14 cellular contexts compared by ENCODE assay signal in the genomic region with DNA sequence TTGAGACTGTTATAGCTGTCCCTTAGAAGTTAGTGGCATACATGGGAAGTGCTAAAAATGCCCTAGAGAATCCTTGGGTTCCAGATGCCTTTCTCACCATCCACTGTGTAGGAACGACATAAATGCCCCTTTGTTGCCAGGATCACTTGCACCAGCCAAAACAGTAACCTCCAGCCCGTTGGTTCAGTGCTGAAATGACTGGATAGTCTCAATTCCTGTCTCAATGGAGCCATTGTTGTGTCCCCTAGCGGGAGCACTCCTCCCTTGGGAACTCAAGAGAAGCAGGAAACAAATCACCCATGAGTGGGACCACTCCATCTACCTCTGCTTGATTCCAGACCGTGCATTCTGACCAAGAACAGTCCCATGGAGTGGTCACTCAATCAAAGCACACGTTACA. TPM values are rescaled to one million over a fixed set of nuclear protein-coding genes. Genes with fewer than 3 reads are reported as not detected.
DNase-seq lines count a peak whose midpoint lies in the region; ATAC-seq and TF ChIP-seq lines count a peak whose summit lies in the region.
"Had no signal": no experiment of that assay in that cellular context is flagged by ENCODE, and none has a peak within 500 bp of the region (broad histone marks: within the 10 kb centered on the region; RNA-seq: fewer than 3 reads in every experiment).

No MANE protein-coding gene starts in this region.

- in situ Hi-C loops in GM13976 (cut with MboI; ENCODE audit: low sequenced_read_pairs, unreplicated experiment): no loop called here

- H3K27ac ChIP-seq in caudate nucleus (ENCODE audit: low read depth, low read length): no peak overlapping the region
- H3K27ac ChIP-seq: RWPE1, SJSA1 had no signal

- ATAC-seq in GM19351 (IDR thresholded peaks at IDR 0.05; ENCODE audit: unreplicated experiment): no peak

- no peak for TF ChIP-seq CTCF in GM13976 (IDR thresholded peaks at IDR 0.05; ENCODE audit: borderline replicate concordance, control extremely low read depth, extremely low read depth, insufficient read depth, missing control alignments)

- intact Hi-C loops in posterior cingulate gyrus (cut with DNase I): no loop called here

- DNase-seq in COLO829 (ENCODE audit: low spot score) (peak; percentile 82), caudate nucleus (lab: John Stamatoyannopoulos, UW) (peak in 49 of 61 donors; percentile 2 to 77 (median 41)), islet precursor cell (peak; percentile 66), posterior cingulate gyrus (peak in 6 of 10 donors; percentile 17 to 74 (median 44)), GM13976 (ENCODE audit: low spot score) (no peak), cerebellum (ENCODE audit: low spot score) (no peak), NCI-H1417 (lab: John Stamatoyannopoulos, UW) (no peak)
- DNase-seq: EL, NCI-H1417 treated with DMSO at 0.1 percent for 48 hours, NCI-H2029 treated with DMSO at 0.1 percent for 48 hours, NCI-H524 had no signal

RNA-seq across cellular contexts. Expression of a gene that starts 23.1 kb away (rescaled TPM):
- total RNA-seq in cerebellum: 62.5 TPM

Comparison
In these comparisons a context has a peak if more than half of its experiments do, and no peak if none do; other contexts are left out.
1. DNase-seq: peak in COLO829 (single experiment), caudate nucleus (49 of 61), islet precursor cell (single experiment) and posterior cingulate gyrus (6 of 10); none in GM13976 (single experiment), cerebellum (single experiment) and NCI-H1417 (0 of 3).